ENCODE assay signal across 36 cellular contexts in the genomic region with DNA sequence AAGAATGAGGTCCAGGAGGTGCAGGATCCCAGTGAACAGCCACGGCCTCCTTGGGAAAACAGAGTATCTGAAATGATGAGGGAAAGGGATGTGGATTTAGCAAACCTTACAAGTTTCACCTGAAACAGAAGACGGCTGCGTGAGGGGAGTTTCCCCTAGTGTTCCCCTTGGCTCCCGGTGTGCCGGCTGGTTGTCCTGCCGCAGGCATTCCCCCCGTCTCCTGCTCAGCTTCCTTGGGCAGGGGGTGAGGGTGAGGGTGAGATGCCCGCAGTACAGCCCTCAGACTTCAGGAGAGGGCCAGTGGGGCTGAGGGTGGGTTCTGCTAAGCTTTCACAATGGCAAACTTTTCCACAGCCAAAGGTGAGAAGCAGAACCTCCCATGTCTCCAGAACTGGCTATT.
"Had no signal": no experiment of that assay in that cellular context is flagged by ENCODE, and none has a peak within 500 bp of the region (broad histone marks: within the 10 kb centered on the region; RNA-seq: fewer than 3 reads in every experiment).

No MANE protein-coding gene starts in this region.

- H3K27me3 ChIP-seq: adrenal gland, body of pancreas, brain microvascular endothelial cell had no signal

- H3K4me3 ChIP-seq: adrenal gland, body of pancreas, breast epithelium had no signal

- ATAC-seq: activated CD8-positive, alpha-beta T cell treated with anti-CD3 and anti-CD28 coated beads for 36 hours; activated naive CD4-positive, alpha-beta T cell treated with anti-CD3 and anti-CD28 coated beads, Interleukin-2, amount 50 U/mL, for 72 hours; activated T-cell treated with anti-CD3 and anti-CD28 coated beads, Interleukin-2, amount 50 U/mL, for 4 hours; activated T-cell treated with anti-CD3 and anti-CD28 coated beads, Interleukin-2, amount 50 U/mL, for 72 hours; activated T-helper 17 cell treated with anti-CD3 and anti-CD28 coated beads, Interleukin-2, amount 50 U/mL, for 72 hours; body of pancreas had no signal

- H3K9me3 Mint-ChIP-seq: activated CD4-positive, alpha-beta T cell treated with anti-CD3 and anti-CD28 coated beads, Interleukin-2, amount 10 ng/mL, durations not matched to agents 24 days and 14 days; T-helper 1 cell treated with Interleukin-12 subunit alpha and Interleukin-12 subunit beta and Interleukin-4 antibody, amounts not matched to agents 30 μg/mL and 1 μg/mL, for 36 hours; T-helper 2 cell treated with Interferon-gamma antibody and Interleukin-4, amounts not matched to agents 5 μg/mL and 100 μg/mL, for 36 hours had no signal

- H3K27ac Mint-ChIP-seq: activated B cell treated with CpG ODN at 0.5 μM for 24 hours; activated CD4-positive, alpha-beta memory T cell treated with anti-CD3 and anti-CD28 coated beads for 36 hours; activated CD4-positive, alpha-beta T cell treated with anti-CD3 and anti-CD28 coated beads, Interleukin-2, amount 10 ng/mL, durations not matched to agents 24 days and 14 days; activated CD8-positive, alpha-beta T cell treated with anti-CD3 and anti-CD28 coated beads for 36 hours; activated naive CD4-positive, alpha-beta T cell treated with anti-CD3 and anti-CD28 coated beads for 36 hours; activated naive CD4-positive, alpha-beta T cell treated with anti-CD3 and anti-CD28 coated beads, Interleukin-2, amount 50 U/mL, for 72 hours; activated naive CD8-positive, alpha-beta T cell treated with anti-CD3 and anti-CD28 coated beads for 36 hours; activated T-cell treated with anti-CD3 and anti-CD28 coated beads, Interleukin-2, amount 50 U/mL, for 72 hours; activated T-helper 1 cell treated with anti-CD3 and anti-CD28 coated beads, Interleukin-12 subunit alpha, Interleukin-12 subunit beta, Interleukin-2, Interleukin-4 antibody, amounts not matched to agents 30 ng/mL and 10 ng/mL and 1 ng/mL, durations not matched to agents 14 hours and 24 hours and 36 hours; activated T-helper 17 cell treated with anti-CD3 and anti-CD28 coated beads, Interleukin-2, amount 50 U/mL, for 72 hours; T-helper 1 cell treated with Interleukin-12 subunit alpha and Interleukin-12 subunit beta and Interleukin-4 antibody, amounts not matched to agents 30 μg/mL and 1 μg/mL, for 36 hours; T-helper 2 cell treated with Interferon-gamma antibody and Interleukin-4, amounts not matched to agents 5 μg/mL and 100 μg/mL, for 36 hours had no signal

- H3K4me3 Mint-ChIP-seq: activated B cell treated with CpG ODN at 0.5 μM for 24 hours; activated CD4-positive, alpha-beta memory T cell treated with anti-CD3 and anti-CD28 coated beads for 36 hours; activated CD4-positive, alpha-beta T cell treated with anti-CD3 and anti-CD28 coated beads, Interleukin-2, amount 10 ng/mL, durations not matched to agents 24 days and 14 days; activated CD8-positive, alpha-beta T cell treated with anti-CD3 and anti-CD28 coated beads for 36 hours; activated naive CD4-positive, alpha-beta T cell treated with anti-CD3 and anti-CD28 coated beads for 36 hours; activated naive CD8-positive, alpha-beta T cell treated with anti-CD3 and anti-CD28 coated beads for 36 hours; activated T-cell treated with anti-CD3 and anti-CD28 coated beads, Interleukin-2, amount 50 U/mL, for 4 hours; activated T-cell treated with anti-CD3 and anti-CD28 coated beads, Interleukin-2, amount 50 U/mL, for 72 hours; activated T-helper 1 cell treated with anti-CD3 and anti-CD28 coated beads, Interleukin-12 subunit alpha, Interleukin-12 subunit beta, Interleukin-2, Interleukin-4 antibody, amounts not matched to agents 30 ng/mL and 10 ng/mL and 1 ng/mL, durations not matched to agents 14 hours and 24 hours and 36 hours; activated T-helper 17 cell treated with anti-CD3 and anti-CD28 coated beads, Interleukin-2, amount 50 U/mL, for 72 hours; T-helper 1 cell treated with Interleukin-12 subunit alpha and Interleukin-12 subunit beta and Interleukin-4 antibody, amounts not matched to agents 30 μg/mL and 1 μg/mL, for 36 hours; T-helper 2 cell treated with Interferon-gamma antibody and Interleukin-4, amounts not matched to agents 5 μg/mL and 100 μg/mL, for 36 hours had no signal

- H3K27ac ChIP-seq: adrenal gland, body of pancreas, brain microvascular endothelial cell, breast epithelium, VCaP had no signal

- DNase-seq: activated B cell treated with CpG ODN at 0.5 μM for 24 hours; activated CD4-positive, alpha-beta memory T cell treated with anti-CD3 and anti-CD28 coated beads for 36 hours; activated CD4-positive, alpha-beta T cell treated with anti-CD3 and anti-CD28 coated beads for 4 hours; activated CD4-positive, alpha-beta T cell treated with anti-CD3 and anti-CD28 coated beads, Interleukin-2, amount 10 ng/mL, durations not matched to agents 24 days and 14 days; activated CD4-positive, alpha-beta T cell treated with anti-CD3 and anti-CD28 coated beads, Interleukin-2, amount 50 U/mL, for 1 hour; activated CD4-positive, alpha-beta T cell treated with anti-CD3 and anti-CD28 coated beads, Interleukin-2, amount 50 U/mL, for 4 hours; activated CD4-positive, CD25-positive, alpha-beta regulatory T cell treated with anti-CD3 and anti-CD28 coated beads, Interleukin-2, amount 50 U/mL, for 72 hours; activated CD8-positive, alpha-beta memory T cell treated with anti-CD3 and anti-CD28 coated beads, Interleukin-2, amount 50 U/mL, for 4 hours; activated CD8-positive, alpha-beta T cell treated with anti-CD3 and anti-CD28 coated beads for 36 hours; activated effector memory CD4-positive, alpha-beta T cell treated with anti-CD3 and anti-CD28 coated beads, Interleukin-2, amount 50 U/mL, for 16 hours; activated gamma-delta T cell treated with Interleukin-2 at 50 U/mL for 16 hours; activated naive CD4-positive, alpha-beta T cell; activated naive CD4-positive, alpha-beta T cell treated with anti-CD3 and anti-CD28 coated beads for 36 hours; activated naive CD4-positive, alpha-beta T cell treated with anti-CD3 and anti-CD28 coated beads, Interleukin-2, amount 50 U/mL, for 16 hours; activated naive CD8-positive, alpha-beta T cell treated with anti-CD3 and anti-CD28 coated beads for 36 hours; activated T-cell treated with anti-CD3 and anti-CD28 coated beads for 4 hours; activated T-cell treated with anti-CD3 and anti-CD28 coated beads, Interleukin-2, amount 50 U/mL, for 1 hour; activated T-cell treated with anti-CD3 and anti-CD28 coated beads, Interleukin-2, amount 50 U/mL, for 4 hours; activated T-cell treated with anti-CD3 and anti-CD28 coated beads, Interleukin-2, amount 50 U/mL, for 72 hours; adrenal gland; amniotic stem cell; aorta; body of pancreas; brain microvascular endothelial cell; caudate nucleus; SW 1271; T-helper 1 cell; T-helper 2 cell; T-helper 9 cell had no signal

- H3K9me3 ChIP-seq: adrenal gland, body of pancreas had no signal

- H3K27me3 Mint-ChIP-seq: activated CD4-positive, alpha-beta T cell treated with anti-CD3 and anti-CD28 coated beads, Interleukin-2, amount 10 ng/mL, durations not matched to agents 24 days and 14 days had no signal

- H3K4me1 ChIP-seq: adrenal gland, body of pancreas, breast epithelium had no signal

- H3K4me1 Mint-ChIP-seq: activated B cell treated with CpG ODN at 0.5 μM for 24 hours; activated CD4-positive, alpha-beta T cell treated with anti-CD3 and anti-CD28 coated beads, Interleukin-2, amount 10 ng/mL, durations not matched to agents 24 days and 14 days; activated naive CD8-positive, alpha-beta T cell treated with anti-CD3 and anti-CD28 coated beads for 36 hours; activated T-helper 17 cell treated with anti-CD3 and anti-CD28 coated beads, Interleukin-2, amount 50 U/mL, for 72 hours had no signal

- H3K36me3 ChIP-seq: adrenal gland, brain microvascular endothelial cell, breast epithelium had no signal

- H3K36me3 Mint-ChIP-seq: activated CD4-positive, alpha-beta memory T cell treated with anti-CD3 and anti-CD28 coated beads for 36 hours; activated naive CD4-positive, alpha-beta T cell treated with anti-CD3 and anti-CD28 coated beads, Interleukin-2, amount 50 U/mL, for 72 hours; activated naive CD8-positive, alpha-beta T cell treated with anti-CD3 and anti-CD28 coated beads for 36 hours had no signal
